In genomic region chr7:51630933-51631332, GRCh38 we compare ENCODE assay signal across 27 cellular contexts.
"Had no signal": no experiment of that assay in that cellular context is flagged by ENCODE, and none has a peak within 500 bp of the region (broad histone marks: within the 10 kb centered on the region; RNA-seq: fewer than 3 reads in every experiment).

No MANE protein-coding gene starts in this region.

- H3K27me3 ChIP-seq: colonic mucosa, esophagus squamous epithelium, gastrocnemius medialis, left lung had no signal

- H3K27ac Mint-ChIP-seq: dendritic cell treated with granulocyte-macrophage colony-stimulating factor and Interleukin-4, amounts not matched to agents 40 ng/mL and 50 ng/mL, for 4 days; effector memory CD8-positive, alpha-beta T cell; endodermal cell; mesothelial cell of epicardium had no signal

- H3K27me3 Mint-ChIP-seq: dendritic cell treated with granulocyte-macrophage colony-stimulating factor and Interleukin-4, amounts not matched to agents 40 ng/mL and 50 ng/mL, for 4 days; effector memory CD8-positive, alpha-beta T cell had no signal

- H3K36me3 Mint-ChIP-seq: mesothelial cell of epicardium had no signal

- H3K9me3 Mint-ChIP-seq: mesothelial cell of epicardium had no signal

- ATAC-seq: effector memory CD8-positive, alpha-beta T cell; esophagus mucosa; gastrocnemius medialis; heart right ventricle; left cardiac atrium; left lung; left ventricle myocardium superior; lower lobe of right lung; mucosa of descending colon had no signal

- H3K4me3 Mint-ChIP-seq: dendritic cell treated with granulocyte-macrophage colony-stimulating factor and Interleukin-4, amounts not matched to agents 40 ng/mL and 50 ng/mL, for 4 days; effector memory CD8-positive, alpha-beta T cell; endodermal cell; mesothelial cell of epicardium had no signal

- H3K4me1 ChIP-seq: colonic mucosa, esophagus squamous epithelium, gastrocnemius medialis, heart right ventricle, left lung, lower lobe of right lung had no signal

- H3K27ac ChIP-seq: colonic mucosa, epithelial cell of prostate, esophagus squamous epithelium, gastrocnemius medialis, heart right ventricle, left lung, lower lobe of right lung had no signal

- DNase-seq: colonic mucosa; cortex of kidney; effector CD8-positive, alpha-beta T cell; effector memory CD8-positive, alpha-beta T cell; endodermal cell; erythroblast; esophagus squamous epithelium; foreskin fibroblast; foreskin melanocyte; gastrocnemius medialis; glutamatergic neuron; head of caudate nucleus; heart right ventricle; hippocampal formation; left cardiac atrium; left lung; left ventricle myocardium superior; lower lobe of right lung; mesenchymal stem cell; mucosa of descending colon had no signal

- FAIRE-seq: endometrium, islet of Langerhans, keratinocyte had no signal

- H3K36me3 ChIP-seq: colonic mucosa, esophagus squamous epithelium, gastrocnemius medialis, heart right ventricle, left lung, lower lobe of right lung had no signal

- H3K4me3 ChIP-seq: colonic mucosa, esophagus squamous epithelium, gastrocnemius medialis, heart right ventricle, left lung, lower lobe of right lung, mucosa of descending colon had no signal

- H3K9me3 ChIP-seq: colonic mucosa, esophagus squamous epithelium, gastrocnemius medialis, lower lobe of right lung, mucosa of descending colon had no signal
